In the genomic region with DNA sequence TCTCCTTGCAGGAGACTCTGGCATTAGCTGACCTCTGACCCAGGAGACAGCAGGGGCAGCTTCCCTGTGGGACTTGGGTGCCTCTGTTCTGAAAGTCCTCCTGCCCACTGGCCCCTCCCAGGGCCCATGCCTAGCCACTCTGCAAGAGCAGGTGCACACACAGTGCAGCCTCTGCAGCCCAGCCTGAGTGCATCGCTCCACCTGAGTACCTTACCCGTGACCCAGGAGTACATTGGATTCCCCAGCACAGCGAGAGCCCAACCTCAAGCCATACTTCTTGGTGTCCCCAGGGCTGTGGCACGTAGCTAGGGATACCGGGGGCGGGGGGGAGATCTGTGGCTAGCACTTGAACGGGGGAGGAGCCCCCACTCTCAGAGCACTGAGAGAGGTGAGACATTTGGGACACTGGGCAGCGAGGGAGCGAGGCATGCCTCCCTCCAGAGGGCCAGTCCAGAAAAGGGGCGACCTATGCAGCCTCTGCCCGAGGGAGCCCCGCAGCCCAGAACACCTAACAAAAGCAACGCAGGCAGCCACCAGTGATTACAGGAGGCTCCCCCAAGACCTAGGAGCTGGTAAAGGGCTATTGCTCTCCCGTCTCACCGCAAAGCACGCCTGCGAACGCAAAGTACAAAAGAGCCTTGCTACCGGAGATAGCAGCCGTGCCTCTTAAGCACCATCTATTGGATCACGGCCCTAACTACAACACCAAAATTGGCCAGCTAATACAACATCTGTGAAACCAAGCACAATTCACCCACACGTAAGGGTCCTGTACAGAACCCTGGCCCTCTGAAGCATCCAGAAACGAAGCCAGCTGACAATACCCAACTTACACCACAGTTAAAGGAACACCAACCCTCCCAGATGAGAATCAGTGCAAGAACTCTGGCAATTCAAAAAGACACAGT, we compare ENCODE assay signal across 9 cellular contexts. TPM values are rescaled to one million over a fixed set of nuclear protein-coding genes. Genes with fewer than 3 reads are reported as not detected.
DNase-seq lines count a peak whose midpoint lies in the region; ATAC-seq and TF ChIP-seq lines count a peak whose summit lies in the region.
"Had no signal": no experiment of that assay in that cellular context is flagged by ENCODE, and none has a peak within 500 bp of the region (broad histone marks: within the 10 kb centered on the region; RNA-seq: fewer than 3 reads in every experiment).

No MANE protein-coding gene starts in this region.

- no peaks in the 10 kb centered on the region for H3K27me3 ChIP-seq in iPS DF 6.9 (ENCODE audit: control insufficient read depth, insufficient read depth, low read length)
- no peaks in the 10 kb centered on the region for H3K27me3 ChIP-seq in testis
- H3K27me3 ChIP-seq: BE2C had no signal

- no peaks in the 10 kb centered on the region for H3K9me3 ChIP-seq in iPS DF 6.9 (ENCODE audit: control insufficient read depth, insufficient read depth, low read length)
- no peaks in the 10 kb centered on the region for H3K9me3 ChIP-seq in testis
- H3K9me3 ChIP-seq: BE2C had no signal

- DNase-seq in activated naive CD4-positive, alpha-beta T cell treated with anti-CD3 and anti-CD28 coated beads for 36 hours = no peak
- DNase-seq in activated naive CD4-positive, alpha-beta T cell treated with anti-CD3 and anti-CD28 coated beads, Interleukin-2, amount 50 U/mL, for 72 hours (ENCODE audit: low spot score in 2 of 2) = no peak
- DNase-seq in SK-MEL-5 (ENCODE audit: low read depth, low spot score) = peak; percentile 82
- DNase-seq in iPS DF 6.9 (ENCODE audit: low read depth, low spot score) = peak; percentile 45
- DNase-seq in testis = peak; percentile 37
- no peak for DNase-seq in central memory CD4-positive, alpha-beta T cell
- DNase-seq in HUDEP-2 (lab: John Stamatoyannopoulos, UW; ENCODE audit: unreplicated experiment in 76 of 76) = no peak

- no peak overlapping the region for H3K27ac ChIP-seq in iPS DF 6.9 (ENCODE audit: low read length)
- H3K27ac ChIP-seq in testis = no peak overlapping the region

- no peak for ATAC-seq in activated naive CD4-positive, alpha-beta T cell treated with anti-CD3 and anti-CD28 coated beads, Interleukin-2, amount 50 U/mL, for 72 hours
- ATAC-seq in HG03159 (IDR thresholded peaks at IDR 0.05; ENCODE audit: unreplicated experiment) = no peak

- WGBS in iPS DF 6.9 (ENCODE audit: insufficient coverage, insufficient read length) = no CpG with 5 or more reads among the region's 23 CpGs
- WGBS in testis, 2 donors = 57 to 61% methylated on average over 8 to 23 of the region's 23 CpGs

- H3K4me1 ChIP-seq in iPS DF 6.9 (ENCODE audit: control insufficient read depth, insufficient read depth, low read length) (no peaks in the 10 kb centered on the region; the same call in 1 of the 2 replicates), testis (no peaks in the 10 kb centered on the region)
- H3K4me1 ChIP-seq: BE2C had no signal

- H3K4me1 Mint-ChIP-seq in activated naive CD4-positive, alpha-beta T cell treated with anti-CD3 and anti-CD28 coated beads for 36 hours (ENCODE audit: low read depth) = no peaks in the 10 kb centered on the region

- H3K4me3 Mint-ChIP-seq in activated naive CD4-positive, alpha-beta T cell treated with anti-CD3 and anti-CD28 coated beads for 36 hours = peak overlapping the region; percentile 26

- no peaks in the 10 kb centered on the region for H3K36me3 ChIP-seq in iPS DF 6.9 (ENCODE audit: control insufficient read depth, insufficient read depth, low read length)
- no peaks in the 10 kb centered on the region for H3K36me3 ChIP-seq in testis (ENCODE audit: low read depth, missing control alignments)
- H3K36me3 ChIP-seq: BE2C had no signal

- H3K27ac Mint-ChIP-seq in activated naive CD4-positive, alpha-beta T cell treated with anti-CD3 and anti-CD28 coated beads for 36 hours = no peak overlapping the region
- no peak overlapping the region for H3K27ac Mint-ChIP-seq in activated naive CD4-positive, alpha-beta T cell treated with anti-CD3 and anti-CD28 coated beads, Interleukin-2, amount 50 U/mL, for 72 hours

- no peak for TF ChIP-seq CTCF in testis (IDR thresholded peaks at IDR 0.05)

- no peaks in the 10 kb centered on the region for H3K27me3 Mint-ChIP-seq in activated naive CD4-positive, alpha-beta T cell treated with anti-CD3 and anti-CD28 coated beads for 36 hours (ENCODE audit: low read depth)

- H3K4me3 ChIP-seq in iPS DF 6.9 (ENCODE audit: low read length) (no peak overlapping the region), testis (peak overlapping the region; percentile 12 to 43)

- no peaks in the 10 kb centered on the region for H3K36me3 Mint-ChIP-seq in activated naive CD4-positive, alpha-beta T cell treated with anti-CD3 and anti-CD28 coated beads for 36 hours (ENCODE audit: low read depth)
- H3K36me3 Mint-ChIP-seq in activated naive CD4-positive, alpha-beta T cell treated with anti-CD3 and anti-CD28 coated beads, Interleukin-2, amount 50 U/mL, for 72 hours = peaks cover 7 to 22% of the 10 kb centered on the region in 2 donors

- in situ Hi-C loops in SK-MEL-5 (cut with HindIII; ENCODE audit: low pct_unique_long_range_greater_than_20kb, low sequenced_read_pairs) = no loop called here

- TF ChIP-seq POLR2A in testis (IDR thresholded peaks at IDR 0.05) = no peak

- intact Hi-C loops in activated naive CD4-positive, alpha-beta T cell treated with anti-CD3 and anti-CD28 coated beads for 36 hours (cut with micrococcal nuclease) = no loop called here
- intact Hi-C loops in testis (cut with DNase I; ENCODE audit: low total_unique reads) = no loop called here

- H3K9me3 Mint-ChIP-seq in activated naive CD4-positive, alpha-beta T cell treated with anti-CD3 and anti-CD28 coated beads for 36 hours = peaks cover 13% of the 10 kb centered on the region
- H3K9me3 Mint-ChIP-seq in activated naive CD4-positive, alpha-beta T cell treated with anti-CD3 and anti-CD28 coated beads, Interleukin-2, amount 50 U/mL, for 72 hours = peaks cover 26 to 38% of the 10 kb centered on the region in 2 donors

- CTCF ChIA-PET in activated naive CD4-positive, alpha-beta T cell treated with anti-CD3 and anti-CD28 coated beads for 36 hours (lab: Charles Lee) = no interaction called here

RNA-seq across cellular contexts. Expression of a gene that starts 0.8 kb away (rescaled TPM):
- total RNA-seq in activated naive CD4-positive, alpha-beta T cell treated with anti-CD3 and anti-CD28 coated beads for 36 hours = not detected
- total RNA-seq in activated naive CD4-positive, alpha-beta T cell treated with anti-CD3 and anti-CD28 coated beads, Interleukin-2, amount 50 U/mL, for 72 hours = not detected
- not detected in 2 replicates for total RNA-seq in SK-MEL-5 (2014; rRNA removed; shearing (Covaris generic))
- polyA plus RNA-seq in SK-MEL-5 (2015; cell fraction: cytosol; rRNA removed) = 0.02 TPM in 1 of 2 replicates, not detected in the other
- polyA plus RNA-seq in SK-MEL-5 (2015; cell fraction: nucleus; rRNA removed) = not detected in 2 replicates
- 10 to 100 TPM in 1 of 2 donors, 1 to 10 TPM in 1; 4.4 to 10.2 TPM for total RNA-seq in testis
- 6.8 TPM for polyA plus RNA-seq in testis (ENCODE audit: insufficient read depth, low read depth, low replicate concordance)

Comparison
In these comparisons a context has a peak if more than half of its experiments do, and no peak if none do; other contexts are left out.
1. DNase-seq: peak in SK-MEL-5 (single experiment), iPS DF 6.9 (single experiment) and testis (single experiment); none in activated naive CD4-positive, alpha-beta T cell treated with anti-CD3 and anti-CD28 coated beads for 36 hours (single experiment), activated naive CD4-positive, alpha-beta T cell treated with anti-CD3 and anti-CD28 coated beads, Interleukin-2, amount 50 U/mL, for 72 hours (0 of 2), central memory CD4-positive, alpha-beta T cell (single experiment) and HUDEP-2 (0 of 76).